ENCODE assay signal across 10 cellular contexts in the genomic region with DNA sequence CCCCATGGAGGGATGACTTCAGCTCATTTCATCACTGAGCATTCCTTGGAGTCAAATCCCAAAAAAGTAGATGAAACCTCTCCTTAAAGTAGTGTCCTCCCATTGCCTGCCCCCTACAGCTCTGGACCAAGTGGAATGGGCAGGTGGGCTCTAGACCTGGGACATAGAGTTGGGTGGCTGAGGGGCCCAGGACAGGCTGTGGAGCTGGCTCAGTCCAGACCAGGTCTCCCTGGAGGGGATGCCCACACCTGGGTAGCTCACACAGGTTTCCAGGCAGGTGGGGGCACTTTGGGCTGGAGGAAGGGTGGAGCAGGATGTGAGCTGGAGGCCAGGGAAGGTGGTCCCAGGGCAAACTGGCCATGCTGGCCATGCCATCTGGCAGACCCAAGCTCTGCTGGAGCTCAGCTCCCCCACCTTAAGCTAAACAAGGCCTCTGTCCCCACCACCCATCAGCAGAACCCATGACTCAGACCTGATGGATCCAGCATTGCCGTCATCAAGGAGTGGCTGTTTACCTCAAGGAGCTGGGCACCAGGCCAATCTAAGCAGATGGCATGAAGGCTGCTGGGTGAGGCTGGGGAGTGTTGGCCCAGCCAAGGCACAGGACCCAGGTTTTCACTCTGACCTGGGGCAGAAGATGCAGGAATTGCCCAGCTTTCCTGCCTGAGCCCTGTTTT. TPM values are rescaled to one million over a fixed set of nuclear protein-coding genes. Genes with fewer than 3 reads are reported as not detected.
DNase-seq lines count a peak whose midpoint lies in the region; TF ChIP-seq lines count a peak whose summit lies in the region.
"Had no signal": no experiment of that assay in that cellular context is flagged by ENCODE, and none has a peak within 500 bp of the region (broad histone marks: within the 10 kb centered on the region; RNA-seq: fewer than 3 reads in every experiment).

No MANE protein-coding gene starts in this region.

- no peaks in the 10 kb centered on the region for H3K79me2 ChIP-seq in mammary epithelial cell (ENCODE audit: insufficient read depth, low read length)

- no peak for TF ChIP-seq CTCF in mammary epithelial cell (conservative IDR thresholded peaks at IDR 0.05 in 1 of 2, IDR thresholded peaks at IDR 0.05 in 1 of 2; ENCODE audit: extremely low read depth in 1 of 2, insufficient read depth in 1 of 2, low read depth in 1 of 2, low read length in 2 of 2)
- no peak for TF ChIP-seq CTCF in GM13976 (IDR thresholded peaks at IDR 0.05; ENCODE audit: borderline replicate concordance, control extremely low read depth, extremely low read depth, insufficient read depth, missing control alignments)
- no peak for TF ChIP-seq CTCF in chondrocyte (IDR thresholded peaks at IDR 0.05)

- H3K27ac ChIP-seq in mammary epithelial cell (ENCODE audit: insufficient read depth, low read depth, low read length), result peak overlapping the region; percentile 79
- H3K27ac ChIP-seq: dorsolateral prefrontal cortex, SK-N-MC had no signal

- dilution Hi-C loops in mammary epithelial cell (cut with HindIII; ENCODE audit: low sequenced_read_pairs), result no loop called here

- BruUV-seq in mammary epithelial cell (replicated peaks; lab: Mats Ljungman, UMichigan), result no TSS peak

- no peaks in the 10 kb centered on the region for H3K9me3 Mint-ChIP-seq in chondrocyte (ENCODE audit: low read depth)

- H3K9me3 ChIP-seq in mammary epithelial cell (replicated peaks; ENCODE audit: insufficient read depth, low read length) (no peaks in the 10 kb centered on the region), HAP-1 (no peaks in the 10 kb centered on the region; the same call in 1 of the 2 replicates)

- no CpG with 5 or more reads among the region's 1 CpG for WGBS in mammary epithelial cell (ENCODE audit: low coverage, missing lambda C conversion rate)

- in situ Hi-C loops in mammary epithelial cell (cut with MboI; ENCODE audit: low sequenced_read_pairs in 2 of 2) (loop anchor here in 1 of 2 donors (25.0 kb wide), 1 partner anchor 229 kb away; a partner anchor contains a TSS), GM13976 (cut with MboI; ENCODE audit: low sequenced_read_pairs, unreplicated experiment) (no loop called here), HAP-1 (cut with MboI; ENCODE audit: low sequenced_read_pairs) (no loop called here)

- no peak overlapping the region for H3K27ac Mint-ChIP-seq in chondrocyte (ENCODE audit: unreplicated experiment)

- H3K4me3 ChIP-seq in mammary epithelial cell (replicated peaks in 1 of 3; ENCODE audit: insufficient read depth in 1 of 3, low read depth in 2 of 3, low read length in 3 of 3) (no peak overlapping the region), HAP-1 (no peak overlapping the region)
- H3K4me3 ChIP-seq: dorsolateral prefrontal cortex, SK-N-MC had no signal

- no peaks in the 10 kb centered on the region for H4K20me1 ChIP-seq in mammary epithelial cell (ENCODE audit: insufficient read depth, low read length)

- peaks cover 7% of the 10 kb centered on the region for H3K4me1 Mint-ChIP-seq in chondrocyte (ENCODE audit: low read depth)

- intact Hi-C loops in mammary epithelial cell (cut with micrococcal nuclease), result loop anchor here (1.0 kb wide), 2 partner anchors 17 to 30 kb away; no protein-coding TSS in a partner anchor

- no peak overlapping the region for H3K9ac ChIP-seq in mammary epithelial cell (ENCODE audit: insufficient read depth, low read length)

- no peak overlapping the region for H3K4me3 Mint-ChIP-seq in chondrocyte (ENCODE audit: unreplicated experiment)

- H2AFZ ChIP-seq in mammary epithelial cell (ENCODE audit: low read depth, low read length), result no peak overlapping the region

- no peaks in the 10 kb centered on the region for H3K27me3 ChIP-seq in mammary epithelial cell (ENCODE audit: insufficient read depth, low read length)
- H3K27me3 ChIP-seq in HAP-1 (ENCODE audit: low read depth), result peaks cover 5% of the 10 kb centered on the region; the same call in 1 of the 2 replicates

- CTCF ChIA-PET in mammary epithelial cell (lab: Charles Lee; ENCODE audit: low non-redundant PET), result interaction anchor here (0.7 to 1.1 kb wide), 2 partner anchors 24 to 219 kb away, joined by 3 to 9 read pairs; no protein-coding TSS in a partner anchor

- peak; percentile 94 for DNase-seq in DMS 273 treated with DMSO at 0.1 percent for 48 hours (lab: John Stamatoyannopoulos, UW)
- DNase-seq in MV-4-11 (lab: John Stamatoyannopoulos, UW), result peak; percentile 5
- DNase-seq in mammary epithelial cell, result peak; percentile 100
- peak; percentile 83 for DNase-seq in non-pigmented ciliary epithelial cell (ENCODE audit: low read depth)
- DNase-seq in GM13976 (ENCODE audit: low spot score), result no peak
- DNase-seq in HAP-1 (ENCODE audit: low spot score in 2 of 2), result no peak
- no peak for DNase-seq in KG1 (lab: John Stamatoyannopoulos, UW)
- DNase-seq in chondrocyte (ENCODE audit: low spot score), result no peak

- H3K36me3 ChIP-seq in mammary epithelial cell (ENCODE audit: insufficient read depth, low read length) (no peaks in the 10 kb centered on the region), HAP-1 (replicated peaks) (no peaks in the 10 kb centered on the region)

- peak overlapping the region; percentile 58 for H3K4me2 ChIP-seq in mammary epithelial cell (ENCODE audit: insufficient read depth, low read depth, low read length)

- H3K4me1 ChIP-seq in mammary epithelial cell (ENCODE audit: insufficient read depth, low read length) (peaks cover 63% of the 10 kb centered on the region), HAP-1 (no peaks in the 10 kb centered on the region)

- no peaks in the 10 kb centered on the region for H3K36me3 Mint-ChIP-seq in chondrocyte (ENCODE audit: low read depth)

- H3K27me3 Mint-ChIP-seq in chondrocyte (ENCODE audit: low read depth), result peaks cover 9% of the 10 kb centered on the region

RNA-seq across cellular contexts. Expression of a gene that starts 6.2 kb away (rescaled TPM):
- not detected for total RNA-seq in mammary epithelial cell
- polyA plus RNA-seq in mammary epithelial cell, result not detected
- not detected for polyA minus RNA-seq in mammary epithelial cell
- not detected in 3 replicates for total RNA-seq in chondrocyte
- total RNA-seq: dorsolateral prefrontal cortex had no signal

RNA-seq across cellular contexts. Expression of a gene that starts 30.7 kb away (rescaled TPM):
- 10 to 100 TPM; 28.5 to 30.9 TPM for total RNA-seq in mammary epithelial cell
- 20.3 TPM for polyA plus RNA-seq in mammary epithelial cell
- 5.4 TPM for polyA minus RNA-seq in mammary epithelial cell
- total RNA-seq in chondrocyte, result 49.2 to 58.3 TPM (median 51.1 TPM) in 3 replicates

RNA-seq across cellular contexts. Expression of a gene that starts 31.1 kb away (rescaled TPM):
- total RNA-seq in mammary epithelial cell (10 to 100 TPM; 52.7 to 54.0 TPM), chondrocyte (52.7 to 61.2 TPM (median 58.4 TPM) in 3 replicates)
- polyA plus RNA-seq in mammary epithelial cell, result 50.6 TPM
- polyA minus RNA-seq in mammary epithelial cell, result 30.3 TPM

RNA-seq across cellular contexts. Expression of a gene that starts 56.5 kb away (rescaled TPM):
- total RNA-seq in mammary epithelial cell, result 10 to 100 TPM; 29.8 to 47.2 TPM
- polyA plus RNA-seq in mammary epithelial cell, result 23.8 TPM
- 33.1 TPM for polyA minus RNA-seq in mammary epithelial cell
- 26.8 to 36.6 TPM (median 28.4 TPM) in 3 replicates for total RNA-seq in chondrocyte

Comparison
In these comparisons a context has a peak if more than half of its experiments do, and no peak if none do; other contexts are left out.
1. DNase-seq: peak in DMS 273 treated with DMSO at 0.1 percent for 48 hours (single experiment), MV-4-11 (single experiment), mammary epithelial cell (single experiment) and non-pigmented ciliary epithelial cell (single experiment); none in GM13976 (single experiment), HAP-1 (0 of 2), KG1 (single experiment) and chondrocyte (single experiment).